ENCODE assay signal across 8 cellular contexts in the genomic region with DNA sequence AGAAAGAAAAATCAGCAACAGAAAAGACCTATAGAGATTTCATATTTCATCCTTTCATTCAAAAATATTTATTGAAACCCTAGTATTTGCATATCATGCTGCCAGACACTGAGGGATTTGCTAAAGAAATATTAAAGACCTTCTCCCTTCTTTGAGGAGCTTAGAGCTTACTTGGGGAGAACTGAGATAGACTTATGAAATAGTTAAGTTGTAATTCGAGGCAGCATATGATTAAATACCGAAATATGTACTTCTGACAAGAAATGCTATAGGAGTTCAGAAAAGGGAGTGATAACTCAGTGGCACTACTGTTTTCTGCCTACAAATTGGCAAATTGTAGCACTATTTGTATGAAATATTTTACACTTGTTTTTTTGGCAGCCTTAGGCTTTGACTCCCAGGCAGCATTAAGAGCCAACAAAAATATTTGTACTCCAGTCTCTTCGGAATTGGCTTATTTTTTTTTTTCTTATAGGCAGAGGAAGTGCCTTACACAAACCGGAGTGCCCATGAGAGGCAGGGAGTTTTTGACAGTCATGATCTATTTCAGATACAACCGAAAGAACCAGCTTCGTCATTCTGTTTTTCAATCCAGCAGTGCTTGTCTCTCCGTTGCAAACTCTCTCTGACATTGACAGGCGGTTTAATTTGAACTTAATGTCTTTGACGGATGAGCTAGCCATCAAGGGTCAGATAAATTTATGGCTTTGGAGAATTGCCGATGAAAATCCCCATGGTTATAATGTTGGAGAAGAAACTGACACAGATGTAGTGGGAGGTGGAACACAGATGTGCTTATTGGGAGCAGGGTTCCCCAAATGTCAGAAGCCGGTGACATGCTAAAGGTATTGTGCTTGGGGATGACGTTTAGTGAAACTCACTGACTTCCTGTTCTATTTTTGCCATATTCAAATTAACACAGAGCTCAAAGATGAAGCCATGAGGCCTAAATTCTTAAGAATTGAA. TPM values are rescaled to one million over a fixed set of nuclear protein-coding genes. Genes with fewer than 3 reads are reported as not detected.
A peak's percentile ranks its signal among the peaks of the same experiment; 100 is the strongest.
DNase-seq lines count a peak whose midpoint lies in the region; ATAC-seq and TF ChIP-seq lines count a peak whose summit lies in the region.

No MANE protein-coding gene starts in this region.

- TF ChIP-seq POLR2A in lower leg skin (IDR thresholded peaks at IDR 0.05), result no peak

- no peaks in the 10 kb centered on the region for H3K4me1 Mint-ChIP-seq in HFFc6 (ENCODE audit: low read depth)

- peak; percentile 69 for ATAC-seq in HG03159 (IDR thresholded peaks at IDR 0.05; ENCODE audit: unreplicated experiment)
- peak; percentile 67 for ATAC-seq in Right ventricle myocardium superior (ENCODE audit: poor library complexity)

- H3K36me3 Mint-ChIP-seq in HFFc6 (ENCODE audit: low read depth), result no peaks in the 10 kb centered on the region

- H3K27me3 Mint-ChIP-seq in HFFc6 (ENCODE audit: insufficient read depth), result peaks cover 21% of the 10 kb centered on the region

- H3K4me3 Mint-ChIP-seq in HFFc6, result no peak overlapping the region

- H3K9me3 Mint-ChIP-seq in HFFc6, result peaks cover 4% of the 10 kb centered on the region

- intact Hi-C loops in Right ventricle myocardium superior (cut with DNase I) (no loop called here), lower leg skin (cut with DNase I; ENCODE audit: low total_unique reads) (no loop called here)

- H3K27ac Mint-ChIP-seq in HFFc6, result no peak overlapping the region

- 20 to 22% methylated on average over 12 of the region's 12 CpGs for WGBS in lower leg skin, 2 donors

- no peak for TF ChIP-seq CTCF in HFFc6 (IDR thresholded peaks at IDR 0.05)
- no peak for TF ChIP-seq CTCF in lower leg skin (IDR thresholded peaks at IDR 0.05)

- H3K4me3 ChIP-seq in lower leg skin (ENCODE audit: low read depth, poor library complexity, severe bottlenecking), result no peak overlapping the region

- DNase-seq in activated CD8-positive, alpha-beta memory T cell treated with anti-CD3 and anti-CD28 coated beads for 24 hours, result peak; percentile 65
- no peak for DNase-seq in activated CD8-positive, alpha-beta memory T cell treated with anti-CD3 and anti-CD28 coated beads, Interleukin-2, amount 50 U/mL, for 48 hours
- peak; percentile 9 for DNase-seq in activated CD4-positive, alpha-beta T cell treated with anti-CD3 and anti-CD28 coated beads, Interleukin-2, amount 50 U/mL, for 1 hour
- DNase-seq in Right ventricle myocardium superior (no peak), HFFc6 (no peak), lower leg skin (ENCODE audit: low spot score in 2 of 2) (no peak)
- peak; percentile 13 to 37 (median 23) for DNase-seq in stimulated activated CD4-positive, alpha-beta T cell treated with anti-CD3 and anti-CD28 coated beads, TNF-alpha, amount 100 ng/mL, for 24 hours (ENCODE audit: low read depth in 3 of 3)

RNA-seq across cellular contexts. Expression of a gene that starts 59.4 kb away (rescaled TPM):
- total RNA-seq in Right ventricle myocardium superior, result 3.3 TPM
- under 1 TPM; 0.18 to 0.40 (median 0.22) TPM for total RNA-seq in HFFc6 (2021; fragmentation: NEBNext Ultra II Directional; extraction: Animal tissue kit (Norgen Biotek cat#: 25700))
- 10 to 100 TPM in 1 of 4 donors, 1 to 10 TPM in 3; 7.6 to 10.8 (median 8.2) TPM for total RNA-seq in lower leg skin

Comparison
In these comparisons a context has a peak if more than half of its experiments do, and no peak if none do; other contexts are left out.
1. DNase-seq: peak in activated CD8-positive, alpha-beta memory T cell treated with anti-CD3 and anti-CD28 coated beads for 24 hours (single experiment), activated CD4-positive, alpha-beta T cell treated with anti-CD3 and anti-CD28 coated beads, Interleukin-2, amount 50 U/mL, for 1 hour (single experiment) and stimulated activated CD4-positive, alpha-beta T cell treated with anti-CD3 and anti-CD28 coated beads, TNF-alpha, amount 100 ng/mL, for 24 hours (3 of 3); none in activated CD8-positive, alpha-beta memory T cell treated with anti-CD3 and anti-CD28 coated beads, Interleukin-2, amount 50 U/mL, for 48 hours (single experiment), Right ventricle myocardium superior (single experiment), HFFc6 (single experiment) and lower leg skin (0 of 2).